Comparison of ENCODE assay signal across 23 cellular contexts in genomic region chr14:67077914-67078313, GRCh38.
"Had no signal": no experiment of that assay in that cellular context is flagged by ENCODE, and none has a peak within 500 bp of the region (broad histone marks: within the 10 kb centered on the region; RNA-seq: fewer than 3 reads in every experiment).

No MANE protein-coding gene starts in this region.

- H3K27ac Mint-ChIP-seq: activated CD4-positive, alpha-beta T cell treated with anti-CD3 and anti-CD28 coated beads for 36 hours; activated naive CD8-positive, alpha-beta T cell treated with anti-CD3 and anti-CD28 coated beads, Interleukin-2, amount 10 ng/mL, durations not matched to agents 7 days and 5 days; activated T-helper 2 cell treated with anti-CD3 and anti-CD28 coated beads, Interferon-gamma antibody, Interleukin-2, Interleukin-4, amounts not matched to agents 10 μg/mL and 5 μg/mL and 100 μg/mL, durations not matched to agents 14 hours and 24 hours and 36 hours; naive thymus-derived CD4-positive, alpha-beta T cell; stimulated activated naive CD8-positive, alpha-beta T cell treated with anti-CD3 and anti-CD28 coated beads, Interleukin-15, amount 100 ng/mL, for 72 hours; T-cell; type B pancreatic cell; WTC11 had no signal

- H3K4me1 Mint-ChIP-seq: activated CD4-positive, alpha-beta T cell treated with anti-CD3 and anti-CD28 coated beads for 36 hours; activated naive CD8-positive, alpha-beta T cell treated with anti-CD3 and anti-CD28 coated beads, Interleukin-2, amount 10 ng/mL, durations not matched to agents 7 days and 5 days; central memory CD8-positive, alpha-beta T cell; naive thymus-derived CD4-positive, alpha-beta T cell; stimulated activated naive CD8-positive, alpha-beta T cell treated with anti-CD3 and anti-CD28 coated beads, Interleukin-15, amount 100 ng/mL, for 72 hours; T-cell had no signal

- H3K9me3 Mint-ChIP-seq: central memory CD8-positive, alpha-beta T cell; type B pancreatic cell had no signal

- H3K4me3 Mint-ChIP-seq: activated CD4-positive, alpha-beta T cell treated with anti-CD3 and anti-CD28 coated beads for 36 hours; activated naive CD8-positive, alpha-beta T cell treated with anti-CD3 and anti-CD28 coated beads, Interleukin-2, amount 10 ng/mL, durations not matched to agents 7 days and 5 days; central memory CD8-positive, alpha-beta T cell; naive thymus-derived CD4-positive, alpha-beta T cell; stimulated activated naive CD8-positive, alpha-beta T cell treated with anti-CD3 and anti-CD28 coated beads, Interleukin-15, amount 100 ng/mL, for 72 hours; T-cell; type B pancreatic cell; WTC11 had no signal

- H3K4me3 ChIP-seq: esophagus muscularis mucosa, left lung, mucosa of descending colon, psoas muscle, right lobe of liver had no signal

- H3K4me1 ChIP-seq: esophagus muscularis mucosa, left lung, psoas muscle, right lobe of liver had no signal

- H3K27me3 ChIP-seq: esophagus muscularis mucosa, left lung, right lobe of liver had no signal

- H3K36me3 Mint-ChIP-seq: WTC11 had no signal

- ATAC-seq: activated CD4-positive, alpha-beta T cell treated with anti-CD3 and anti-CD28 coated beads for 36 hours; left lung; mucosa of descending colon; naive thymus-derived CD4-positive, alpha-beta T cell; psoas muscle; right lobe of liver; SK-N-SH treated with all-trans-retinoic acid at 6 μM for 48 hours; stimulated activated naive CD8-positive, alpha-beta T cell treated with anti-CD3 and anti-CD28 coated beads, Interleukin-15, amount 100 ng/mL, for 72 hours; T-cell; WTC11 had no signal

- H3K9me3 ChIP-seq: psoas muscle, right lobe of liver had no signal

- H3K27me3 Mint-ChIP-seq: activated CD4-positive, alpha-beta T cell treated with anti-CD3 and anti-CD28 coated beads for 36 hours; activated naive CD8-positive, alpha-beta T cell treated with anti-CD3 and anti-CD28 coated beads, Interleukin-2, amount 10 ng/mL, durations not matched to agents 7 days and 5 days; central memory CD8-positive, alpha-beta T cell; naive thymus-derived CD4-positive, alpha-beta T cell; stimulated activated naive CD8-positive, alpha-beta T cell treated with anti-CD3 and anti-CD28 coated beads, Interleukin-15, amount 100 ng/mL, for 72 hours; T-cell had no signal

- H3K27ac ChIP-seq: esophagus muscularis mucosa, left lung, psoas muscle, right lobe of liver had no signal

- DNase-seq: activated CD4-positive, alpha-beta T cell treated with anti-CD3 and anti-CD28 coated beads for 36 hours; activated CD4-positive, alpha-beta T cell treated with anti-CD3 and anti-CD28 coated beads, Interleukin-2, amount 50 U/mL, for 48 hours; activated naive CD4-positive, alpha-beta T cell treated with Interleukin-2 at 50 U/mL for 16 hours; activated naive CD8-positive, alpha-beta T cell treated with anti-CD3 and anti-CD28 coated beads, Interleukin-2, amount 10 ng/mL, durations not matched to agents 7 days and 5 days; effector CD4-positive, alpha-beta T cell; glutamatergic neuron; kidney; left lung; mucosa of descending colon; naive thymus-derived CD4-positive, alpha-beta T cell; psoas muscle; right lobe of liver; small intestine; stimulated activated CD4-positive, alpha-beta T cell treated with anti-CD3 and anti-CD28 coated beads, Interleukin-15, amount 100 ng/mL, for 24 hours; stimulated activated CD4-positive, alpha-beta T cell treated with anti-CD3 and anti-CD28 coated beads, Interleukin-2, amount 100 ng/mL, for 48 hours; stimulated activated naive CD8-positive, alpha-beta T cell treated with anti-CD3 and anti-CD28 coated beads, Interleukin-15, amount 100 ng/mL, for 72 hours; T-cell had no signal
